19 cellular contexts compared by ENCODE assay signal in genomic region chr14:96052541-96053105, GRCh38. TPM values are rescaled to one million over a fixed set of nuclear protein-coding genes. Genes with fewer than 3 reads are reported as not detected.
DNase-seq lines count a peak whose midpoint lies in the region; ATAC-seq and TF ChIP-seq lines count a peak whose summit lies in the region.
"Had no signal": no experiment of that assay in that cellular context is flagged by ENCODE, and none has a peak within 500 bp of the region (broad histone marks: within the 10 kb centered on the region; RNA-seq: fewer than 3 reads in every experiment).

No MANE protein-coding gene starts in this region.

- CTCF ChIA-PET in SK-N-SH (lab: Yijun Ruan, JAX) = interaction anchor here (1.2 to 1.9 kb wide), 5 partner anchors 12 to 47 kb away, joined by 3 to 6 read pairs (median 4); partner anchors contain the start of gene C14orf132
- CTCF ChIA-PET in activated CD8-positive, alpha-beta T cell treated with anti-CD3 and anti-CD28 coated beads for 36 hours (lab: Charles Lee) = no interaction called here

- H3K27me3 Mint-ChIP-seq in activated CD8-positive, alpha-beta T cell treated with anti-CD3 and anti-CD28 coated beads for 36 hours = peaks cover 2% of the 10 kb centered on the region

- H3K9me3 Mint-ChIP-seq in activated CD8-positive, alpha-beta T cell treated with anti-CD3 and anti-CD28 coated beads for 36 hours = no peaks in the 10 kb centered on the region

- no peak for TF ChIP-seq POLR2A in spleen (IDR thresholded peaks at IDR 0.05)

- peak overlapping the region; percentile 72 to 84 for H3K27ac ChIP-seq in SK-N-SH (ENCODE audit: low read depth in 2 of 2, low read length in 1 of 2)
- no peak overlapping the region for H3K27ac ChIP-seq in spleen
- H3K27ac ChIP-seq: neural progenitor cell, upper lobe of right lung had no signal

- no peaks in the 10 kb centered on the region for H3K27me3 ChIP-seq in SK-N-SH (ENCODE audit: insufficient read depth)
- H3K27me3 ChIP-seq in spleen (replicated peaks in 1 of 7) = peaks cover 0 to 35% (median 0%) of the 10 kb centered on the region in 7 donors
- H3K27me3 ChIP-seq: neural progenitor cell, upper lobe of right lung had no signal

- H3K9me2 ChIP-seq in SK-N-SH = no peaks in the 10 kb centered on the region

- H3K9me3 ChIP-seq in SK-N-SH (no peaks in the 10 kb centered on the region), spleen (no peaks in the 10 kb centered on the region)
- H3K9me3 ChIP-seq: upper lobe of right lung had no signal

- no peak overlapping the region for H3K9ac ChIP-seq in SK-N-SH
- H3K9ac ChIP-seq: neural progenitor cell had no signal

- peak; percentile 19 for DNase-seq in EL
- DNase-seq in SK-N-SH = no peak
- DNase-seq in fibroblast of the aortic adventitia (ENCODE audit: low read depth) = no peak
- DNase-seq in spleen = peak; percentile 47
- DNase-seq in activated CD8-positive, alpha-beta T cell treated with anti-CD3 and anti-CD28 coated beads for 36 hours = no peak
- DNase-seq in ureter (ENCODE audit: low spot score) = no peak
- DNase-seq: activated CD4-positive, alpha-beta T cell treated with anti-CD3 and anti-CD28 coated beads for 1 hour; activated CD8-positive, alpha-beta memory T cell treated with anti-CD3 and anti-CD28 coated beads, Interleukin-2, amount 10 ng/mL, durations not matched to agents 7 days and 5 days; activated effector memory CD4-positive, alpha-beta T cell treated with Interleukin-2 at 50 U/mL for 16 hours; amygdala; left colon; NCI-H1436; NCI-H774; PC-3; stimulated activated naive CD8-positive, alpha-beta T cell treated with anti-CD3 and anti-CD28 coated beads, Interleukin-15, Interleukin-2, amounts not matched to agents 100 U/mL and 50 U/mL, for 24 hours; upper lobe of right lung had no signal

- H3K36me3 ChIP-seq in SK-N-SH (replicated peaks in 1 of 2; ENCODE audit: control insufficient read depth in 1 of 2, insufficient read depth in 2 of 2, low read length in 1 of 2) (no peaks in the 10 kb centered on the region), spleen (no peaks in the 10 kb centered on the region)
- H3K36me3 ChIP-seq: neural progenitor cell had no signal

- H4K20me1 ChIP-seq in SK-N-SH (ENCODE audit: insufficient read depth) = no peaks in the 10 kb centered on the region; the same call in 1 of the 2 replicates

- TF ChIP-seq CTCF in SK-N-SH (IDR thresholded peaks at IDR 0.05) (0 out of 2 replicates have a peak, but pooled peaks have one; percentile 8), fibroblast of the aortic adventitia (IDR thresholded peaks at IDR 0.05; ENCODE audit: insufficient read depth, low read length) (peak; percentile 19), spleen (IDR thresholded peaks at IDR 0.05 in 8 of 11, conservative IDR thresholded peaks at IDR 0.05 in 3 of 11) (no peak)
- no peak for TF ChIP-seq CTCF in activated CD8-positive, alpha-beta T cell treated with anti-CD3 and anti-CD28 coated beads for 36 hours (IDR thresholded peaks at IDR 0.05)

- WGBS in SK-N-SH (ENCODE audit: low lambda C conversion rate) = 74% methylated on average over 9 of the region's 9 CpGs
- 74 to 94% (median 84%) methylated on average over 8 to 9 of the region's 9 CpGs for WGBS in spleen, 5 donors

- POLR2A ChIA-PET in SK-N-SH (lab: Yijun Ruan, JAX) = interaction anchor here (1.3 kb wide), 1 partner anchor 12 kb away, joined by 4 read pairs; no protein-coding TSS in a partner anchor
- POLR2A ChIA-PET in activated CD8-positive, alpha-beta T cell treated with anti-CD3 and anti-CD28 coated beads for 36 hours (lab: Charles Lee) = no interaction called here

- H3K4me3 Mint-ChIP-seq in activated CD8-positive, alpha-beta T cell treated with anti-CD3 and anti-CD28 coated beads for 36 hours = no peak overlapping the region
- H3K4me3 Mint-ChIP-seq: activated CD8-positive, alpha-beta memory T cell treated with anti-CD3 and anti-CD28 coated beads, Interleukin-2, amount 10 ng/mL, durations not matched to agents 7 days and 5 days; neural progenitor cell had no signal

- H3K27ac Mint-ChIP-seq in activated CD8-positive, alpha-beta T cell treated with anti-CD3 and anti-CD28 coated beads for 36 hours = no peak overlapping the region
- H3K27ac Mint-ChIP-seq: activated CD8-positive, alpha-beta memory T cell treated with anti-CD3 and anti-CD28 coated beads, Interleukin-2, amount 10 ng/mL, durations not matched to agents 7 days and 5 days; neural progenitor cell had no signal

- H3K4me3 ChIP-seq in SK-N-SH (ENCODE audit: low read depth in 2 of 2, low read length in 1 of 2) = no peak overlapping the region
- no peak overlapping the region for H3K4me3 ChIP-seq in fibroblast of the aortic adventitia (ENCODE audit: low read depth, low read length)
- no peak overlapping the region for H3K4me3 ChIP-seq in spleen
- H3K4me3 ChIP-seq: neural progenitor cell, upper lobe of right lung had no signal

- peaks cover 10 to 78% of the 10 kb centered on the region in 2 experiments; a peak in 3 of 4 replicates for H3K4me1 ChIP-seq in SK-N-SH (ENCODE audit: control insufficient read depth in 1 of 2, insufficient read depth in 2 of 2, low read depth in 1 of 2, low read length in 1 of 2)
- H3K4me1 ChIP-seq in spleen = no peaks in the 10 kb centered on the region
- H3K4me1 ChIP-seq: upper lobe of right lung had no signal

- intact Hi-C loops in spleen (cut with DNase I; ENCODE audit: low total_unique reads) = no loop called here
- intact Hi-C loops in activated CD8-positive, alpha-beta T cell treated with anti-CD3 and anti-CD28 coated beads for 36 hours (cut with micrococcal nuclease) = no loop called here

- no peaks in the 10 kb centered on the region for H3K36me3 Mint-ChIP-seq in activated CD8-positive, alpha-beta T cell treated with anti-CD3 and anti-CD28 coated beads for 36 hours (ENCODE audit: low read depth)
- H3K36me3 Mint-ChIP-seq: activated CD8-positive, alpha-beta memory T cell treated with anti-CD3 and anti-CD28 coated beads, Interleukin-2, amount 10 ng/mL, durations not matched to agents 7 days and 5 days had no signal

- no peak for TF ChIP-seq EP300 in SK-N-SH (IDR thresholded peaks at IDR 0.05; ENCODE audit: borderline replicate concordance in 1 of 2, low read depth in 1 of 2, low read length in 1 of 2)

- no peak overlapping the region for H2AFZ ChIP-seq in SK-N-SH (ENCODE audit: low read depth)
- H2AFZ ChIP-seq: neural progenitor cell had no signal

- no peaks in the 10 kb centered on the region for H3F3A ChIP-seq in SK-N-SH (replicated peaks; ENCODE audit: insufficient read depth)

- no peak overlapping the region for H3K4me2 ChIP-seq in SK-N-SH
- H3K4me2 ChIP-seq: neural progenitor cell had no signal

- no peak for ATAC-seq in activated CD8-positive, alpha-beta T cell treated with anti-CD3 and anti-CD28 coated beads for 36 hours
- ATAC-seq in GM18868 (IDR thresholded peaks at IDR 0.05; ENCODE audit: unreplicated experiment) = no peak
- no peak for ATAC-seq in GM18519 (IDR thresholded peaks at IDR 0.05; ENCODE audit: low FRiP score, unreplicated experiment)
- ATAC-seq: activated CD8-positive, alpha-beta memory T cell treated with anti-CD3 and anti-CD28 coated beads, Interleukin-2, amount 10 ng/mL, durations not matched to agents 7 days and 5 days; PC-3 had no signal

- no peak for TF ChIP-seq RAD21 in SK-N-SH (IDR thresholded peaks at IDR 0.05; ENCODE audit: low read length)

- H3K4me1 Mint-ChIP-seq in activated CD8-positive, alpha-beta T cell treated with anti-CD3 and anti-CD28 coated beads for 36 hours (ENCODE audit: low read depth) = no peaks in the 10 kb centered on the region
- H3K4me1 Mint-ChIP-seq: activated CD8-positive, alpha-beta memory T cell treated with anti-CD3 and anti-CD28 coated beads, Interleukin-2, amount 10 ng/mL, durations not matched to agents 7 days and 5 days had no signal

- H3K79me2 ChIP-seq in SK-N-SH (ENCODE audit: insufficient read depth) = peaks cover 13% of the 10 kb centered on the region; the same call in 1 of the 2 replicates

TF ChIP-seq in SK-N-SH, 30 proteins besides CTCF, POLR2A, EP300 and RAD21 (continues in another document):
- no peak for TF ChIP-seq FOXJ3 (CRISPR knock-in tag; IDR thresholded peaks at IDR 0.05)
- TF ChIP-seq NRF1 (IDR thresholded peaks at IDR 0.05; ENCODE audit: low read depth, low read length) = no peak
- no peak for TF ChIP-seq POLR2AphosphoS5 (IDR thresholded peaks at IDR 0.05; ENCODE audit: low read depth, low read length)
- TF ChIP-seq TEAD4 (IDR thresholded peaks at IDR 0.05; ENCODE audit: borderline replicate concordance, insufficient read depth) = no peak
- TF ChIP-seq CHD2 (IDR thresholded peaks at IDR 0.05; ENCODE audit: low read length, partially characterized antibody) = no peak
- TF ChIP-seq ZBTB33 (IDR thresholded peaks at IDR 0.05; ENCODE audit: borderline replicate concordance, low read depth) = no peak
- TF ChIP-seq YY1 (IDR thresholded peaks at IDR 0.05; ENCODE audit: low read depth) = no peak
- no peak for TF ChIP-seq TAF1 (IDR thresholded peaks at IDR 0.05; ENCODE audit: borderline replicate concordance, low read depth, low read length)

RNA-seq across cellular contexts. Expression of gene C14orf132, which starts 13.5 kb away (rescaled TPM):
- polyA plus RNA-seq in SK-N-SH (2012; rRNA removed) (5.5 and 7.1 TPM in 2 replicates), spleen (1 to 10 TPM; 1.8 to 3.5 (median 1.8) TPM)
- 5.4 and 6.5 TPM in 2 replicates for polyA plus RNA-seq in SK-N-SH (2012; cell fraction: cytosol; rRNA removed)
- 7.6 and 8.7 TPM in 2 replicates for polyA plus RNA-seq in SK-N-SH (2012; cell fraction: nucleus; rRNA removed)
- total RNA-seq in fibroblast of the aortic adventitia (ENCODE audit: low replicate concordance) (25.5 and 32.6 TPM in 2 replicates), spleen (10 to 100 TPM in 4 of 7 donors, 1 to 10 TPM in 3; 3.0 to 16.4 (median 10.2) TPM), ureter (6.7 TPM)
- total RNA-seq in activated CD8-positive, alpha-beta T cell treated with anti-CD3 and anti-CD28 coated beads for 36 hours = 1 to 10 TPM; 1.6 to 2.3 TPM
- total RNA-seq: PC-3 had no signal

Comparison
In these comparisons a context has a peak if more than half of its experiments do, and no peak if none do; other contexts are left out.
1. DNase-seq: peak in EL (single experiment) and spleen (single experiment); none in SK-N-SH (single experiment), fibroblast of the aortic adventitia (single experiment), activated CD8-positive, alpha-beta T cell treated with anti-CD3 and anti-CD28 coated beads for 36 hours (single experiment) and ureter (single experiment).
2. H3K27ac ChIP-seq: peak in SK-N-SH (2 of 2); none in spleen (0 of 8).
3. CTCF ChIP-seq: peak in SK-N-SH (single experiment) and fibroblast of the aortic adventitia (single experiment); none in spleen (0 of 11) and activated CD8-positive, alpha-beta T cell treated with anti-CD3 and anti-CD28 coated beads for 36 hours (single experiment).